Comparison of ENCODE assay signal across 23 cellular contexts in the genomic region with DNA sequence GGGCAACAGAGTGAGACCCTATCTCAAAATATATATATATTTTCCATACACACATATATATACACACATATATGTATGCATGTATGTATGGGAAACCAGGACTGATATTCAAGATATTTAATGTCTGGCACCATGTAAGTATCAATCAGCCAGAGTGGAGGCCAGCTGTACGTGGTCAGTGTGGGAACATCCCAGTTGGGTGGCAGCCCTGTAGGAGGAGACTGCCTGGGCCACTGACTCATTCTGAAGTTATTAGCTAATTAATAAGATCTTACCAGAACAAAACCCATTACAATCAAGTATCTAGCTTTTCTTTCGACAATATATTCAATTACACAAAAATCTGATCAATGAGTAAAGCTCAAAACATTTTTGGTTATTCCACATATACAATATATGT.
DNase-seq lines count a peak whose midpoint lies in the region; ATAC-seq and TF ChIP-seq lines count a peak whose summit lies in the region.
"Had no signal": no experiment of that assay in that cellular context is flagged by ENCODE, and none has a peak within 500 bp of the region (broad histone marks: within the 10 kb centered on the region; RNA-seq: fewer than 3 reads in every experiment).

No MANE protein-coding gene starts in this region.

- in situ Hi-C loops in transverse colon (cut with MboI; ENCODE audit: low pct_ligation_motif_present in 1 of 4, low pct_unique_long_range_greater_than_20kb in 1 of 4, low sequenced_read_pairs in 3 of 4), result no loop called here

- TF ChIP-seq EP300 in transverse colon (IDR thresholded peaks at IDR 0.05; ENCODE audit: low read depth), result no peak

- intact Hi-C loops in dorsolateral prefrontal cortex (cut with DNase I) (no loop called here), transverse colon (cut with DNase I; ENCODE audit: low total_unique reads) (no loop called here)

- peaks cover 0 to 36% (median 7%) of the 10 kb centered on the region in 4 donors for H3K36me3 ChIP-seq in transverse colon

- H3K27ac ChIP-seq in dorsolateral prefrontal cortex, result no peak overlapping the region
- H3K27ac ChIP-seq in transverse colon, result no peak overlapping the region
- H3K27ac ChIP-seq: A549, PC-9, RWPE1 had no signal

- H3K4me3 Mint-ChIP-seq in activated T-helper 17 cell treated with anti-CD3 and anti-CD28 coated beads, Interleukin-2, amount 50 U/mL, for 72 hours, result no peak overlapping the region
- H3K4me3 Mint-ChIP-seq: CD14-positive monocyte, H9, IgD-negative memory B cell had no signal

- H3K4me1 ChIP-seq in transverse colon, result peaks cover 0 to 13% (median 8%) of the 10 kb centered on the region in 4 donors
- H3K4me1 ChIP-seq: A549 had no signal

- H3K27me3 ChIP-seq in dorsolateral prefrontal cortex, result no peaks in the 10 kb centered on the region
- no peaks in the 10 kb centered on the region for H3K27me3 ChIP-seq in transverse colon
- H3K27me3 ChIP-seq: MG63 had no signal

- DNase-seq in EH (ENCODE audit: low read depth) (peak; percentile 46), amniotic epithelial cell (ENCODE audit: low read depth) (peak; percentile 10), fibroblast of mammary gland (ENCODE audit: low read depth) (peak; percentile 31), renal cortical epithelial cell (ENCODE audit: low read depth) (peak; percentile 5), dorsolateral prefrontal cortex (no peak), transverse colon (no peak)
- DNase-seq: AML-193, DMS79 treated with DMSO at 0.1 percent for 48 hours, GDM1, H9, Karpas-422, MG63, NCI-H1048, NCI-H1436, NCI-H1930, NCI-H345, NCI-H524 treated with DMSO at 0.1 percent for 48 hours, PC-9 had no signal

- H3K9me3 Mint-ChIP-seq in activated T-helper 17 cell treated with anti-CD3 and anti-CD28 coated beads, Interleukin-2, amount 50 U/mL, for 72 hours, result no peaks in the 10 kb centered on the region
- H3K9me3 Mint-ChIP-seq: CD14-positive monocyte, H9, IgD-negative memory B cell had no signal

- H3K27ac Mint-ChIP-seq in activated T-helper 17 cell treated with anti-CD3 and anti-CD28 coated beads, Interleukin-2, amount 50 U/mL, for 72 hours, result no peak overlapping the region
- H3K27ac Mint-ChIP-seq: CD14-positive monocyte, H9 had no signal

- H3K4me3 ChIP-seq in fibroblast of mammary gland (ENCODE audit: control insufficient read depth, low read depth, low read length) (no peak overlapping the region), dorsolateral prefrontal cortex (no peak overlapping the region), transverse colon (no peak overlapping the region)
- H3K4me3 ChIP-seq: A549, MG63, PC-9 had no signal

- peaks cover 53% of the 10 kb centered on the region for H3K36me3 Mint-ChIP-seq in activated T-helper 17 cell treated with anti-CD3 and anti-CD28 coated beads, Interleukin-2, amount 50 U/mL, for 72 hours (ENCODE audit: low read depth)

- no peaks in the 10 kb centered on the region for H3K27me3 Mint-ChIP-seq in activated T-helper 17 cell treated with anti-CD3 and anti-CD28 coated beads, Interleukin-2, amount 50 U/mL, for 72 hours
- H3K27me3 Mint-ChIP-seq: IgD-negative memory B cell had no signal

- no peak for ATAC-seq in activated T-helper 17 cell treated with anti-CD3 and anti-CD28 coated beads, Interleukin-2, amount 50 U/mL, for 72 hours (replicated peaks)
- ATAC-seq: A549 had no signal

- 94 to 100% methylated on average over 2 of the region's 2 CpGs for WGBS in transverse colon (ENCODE audit: low coverage in 1 of 2), 2 donors

- no peak for TF ChIP-seq POLR2A in transverse colon (IDR thresholded peaks at IDR 0.05)

- H3K9me3 ChIP-seq in transverse colon, result no peaks in the 10 kb centered on the region
- H3K9me3 ChIP-seq: A549, MG63 had no signal

- no peaks in the 10 kb centered on the region for H3K4me1 Mint-ChIP-seq in activated T-helper 17 cell treated with anti-CD3 and anti-CD28 coated beads, Interleukin-2, amount 50 U/mL, for 72 hours
- H3K4me1 Mint-ChIP-seq: CD14-positive monocyte had no signal

- TF ChIP-seq CTCF in fibroblast of mammary gland (conservative IDR thresholded peaks at IDR 0.05; ENCODE audit: control insufficient read depth, insufficient read depth, low read depth, low read length), result no peak
- no peak for TF ChIP-seq CTCF in dorsolateral prefrontal cortex (IDR thresholded peaks at IDR 0.05 in 54 of 56, conservative IDR thresholded peaks at IDR 0.05 in 2 of 56; ENCODE audit: low read depth in 1 of 56, partially characterized antibody in 56 of 56)
- no peak for TF ChIP-seq CTCF in transverse colon (IDR thresholded peaks at IDR 0.05)

Comparison
In these comparisons a context has a peak if more than half of its experiments do, and no peak if none do; other contexts are left out.
1. DNase-seq: peak in EH (single experiment), amniotic epithelial cell (single experiment), fibroblast of mammary gland (single experiment) and renal cortical epithelial cell (single experiment); none in dorsolateral prefrontal cortex (0 of 10) and transverse colon (single experiment).